ENCODE assay signal across 1 cellular context in the genomic region with DNA sequence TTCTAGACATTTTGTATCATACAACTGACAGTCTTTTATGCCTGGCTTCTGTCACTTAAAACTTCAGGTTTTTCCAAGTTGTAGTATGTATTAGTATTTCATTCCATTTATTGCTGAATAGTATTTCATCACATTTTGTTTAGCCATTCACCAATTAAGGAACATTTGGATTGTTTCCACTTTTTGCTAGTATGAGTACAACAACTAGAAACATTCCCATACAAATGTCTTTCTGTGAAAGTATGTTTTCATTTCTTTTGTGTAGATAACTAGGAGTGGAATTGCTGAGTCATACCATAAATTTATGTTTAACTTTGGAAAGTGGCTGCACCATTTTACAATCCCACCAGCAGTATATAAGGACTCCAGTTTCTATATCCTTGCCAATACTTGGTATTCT.
TF ChIP-seq lines count a peak whose summit lies in the region.

No MANE protein-coding gene starts in this region.

TF ChIP-seq in K562, 482 proteins besides CTCF, POLR2A, EP300 and RAD21 (continued from another document and continues in another):
- TF ChIP-seq, protein P1, sequence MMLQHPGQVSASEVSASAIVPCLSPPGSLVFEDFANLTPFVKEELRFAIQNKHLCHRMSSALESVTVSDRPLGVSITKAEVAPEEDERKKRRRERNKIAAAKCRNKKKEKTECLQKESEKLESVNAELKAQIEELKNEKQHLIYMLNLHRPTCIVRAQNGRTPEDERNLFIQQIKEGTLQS (IDR thresholded peaks at IDR 0.05) = peak; percentile 62
- TF ChIP-seq, protein P1 (CRISPR knock-in tag; conservative IDR thresholded peaks at IDR 0.05) = no peak
- TF ChIP-seq ZNF644 (tag; IDR thresholded peaks at IDR 0.05; ENCODE audit: low read depth) (no peak), FOXP1 (CRISPR knock-in tag; IDR thresholded peaks at IDR 0.05) (no peak), MAFG (tag; conservative IDR thresholded peaks at IDR 0.05) (peak; percentile 99), MEF2D (tag; conservative IDR thresholded peaks at IDR 0.05; ENCODE audit: low read depth) (no peak), FOSL1 (tag; conservative IDR thresholded peaks at IDR 0.05) (peak; percentile 86), EP400 (IDR thresholded peaks at IDR 0.05) (peak; percentile 50), STAT5B (CRISPR knock-in tag; IDR thresholded peaks at IDR 0.05) (no peak), POU5F1 (IDR thresholded peaks at IDR 0.05; ENCODE audit: borderline replicate concordance, low read depth, low read length, partially characterized antibody) (no peak), SPI1 (IDR thresholded peaks at IDR 0.05; ENCODE audit: borderline replicate concordance, low read depth, low read length) (no peak), CC2D1A (IDR thresholded peaks at IDR 0.05) (no peak), ZNF239 (CRISPR knock-in tag; IDR thresholded peaks at IDR 0.05) (no peak), ZNF764 (CRISPR knock-in tag; IDR thresholded peaks at IDR 0.05; ENCODE audit: low read depth) (no peak), MAZ (CRISPR knock-in tag; conservative IDR thresholded peaks at IDR 0.05 in 1 of 2, IDR thresholded peaks at IDR 0.05 in 1 of 2) (no peak), BACH1 (tag; IDR thresholded peaks at IDR 0.05) (peak; percentile 93), SLC30A9 (CRISPR knock-in tag; IDR thresholded peaks at IDR 0.05) (no peak), MTA3 (IDR thresholded peaks at IDR 0.05; ENCODE audit: borderline replicate concordance) (no peak), MYBL2 (IDR thresholded peaks at IDR 0.05; ENCODE audit: low read depth) (no peak), MYBL2 (CRISPR knock-in tag; IDR thresholded peaks at IDR 0.05; ENCODE audit: borderline replicate concordance) (no peak), ZKSCAN1 (IDR thresholded peaks at IDR 0.05; ENCODE audit: low read depth, low read length) (no peak), NFE2L1 (tag; IDR thresholded peaks at IDR 0.05; ENCODE audit: borderline replicate concordance, low read depth) (peak; percentile 97), ADNP (tag; IDR thresholded peaks at IDR 0.05) (peak; percentile 71), SMARCA4 (IDR thresholded peaks at IDR 0.05) (peak; percentile 82), SMARCE1 (IDR thresholded peaks at IDR 0.05) (peak; percentile 74), KAT2B (IDR thresholded peaks at IDR 0.05; ENCODE audit: low read depth, low read length) (no peak), RNF2 (IDR thresholded peaks at IDR 0.05) (no peak), TAF9B (IDR thresholded peaks at IDR 0.05; ENCODE audit: partially characterized antibody) (peak; percentile 27), ZNF431 (CRISPR knock-in tag; IDR thresholded peaks at IDR 0.05) (no peak), TEAD4 (IDR thresholded peaks at IDR 0.05; ENCODE audit: low read length) (peak; percentile 20; the same call in 1 of the 2 replicates), TEAD4 (CRISPR knock-in tag; IDR thresholded peaks at IDR 0.05; ENCODE audit: borderline replicate concordance) (no peak), MEIS2 (IDR thresholded peaks at IDR 0.05; ENCODE audit: partially characterized antibody) (peak; percentile 36), PHTF2 (CRISPR knock-in tag; IDR thresholded peaks at IDR 0.05) (no peak), SOX6 (IDR thresholded peaks at IDR 0.05) (peak; percentile 26; the same call in 1 of the 2 replicates), TCF7 (IDR thresholded peaks at IDR 0.05; ENCODE audit: borderline replicate concordance) (no peak), ZNF316 (IDR thresholded peaks at IDR 0.05) (peak; percentile 98), GATAD2B (IDR thresholded peaks at IDR 0.05; ENCODE audit: borderline replicate concordance) (peak; percentile 64; the same call in 1 of the 2 replicates), FOXK1 (CRISPR knock-in tag; IDR thresholded peaks at IDR 0.05; ENCODE audit: borderline replicate concordance) (no peak), CSDE1 (IDR thresholded peaks at IDR 0.05) (no peak), ATF1 (CRISPR knock-in tag; IDR thresholded peaks at IDR 0.05) (no peak), ATF1 (tag; IDR thresholded peaks at IDR 0.05) (0 out of 2 replicates have a peak, but pooled peaks have one; percentile 6), C11orf30 (IDR thresholded peaks at IDR 0.05; ENCODE audit: low read depth) (peak; percentile 96), ELF4 (CRISPR knock-in tag; IDR thresholded peaks at IDR 0.05) (no peak), HNRNPLL (IDR thresholded peaks at IDR 0.05; ENCODE audit: low read depth, low read length, poor library complexity, severe bottlenecking) (no peak)
- TF ChIP-seq, protein P2, sequence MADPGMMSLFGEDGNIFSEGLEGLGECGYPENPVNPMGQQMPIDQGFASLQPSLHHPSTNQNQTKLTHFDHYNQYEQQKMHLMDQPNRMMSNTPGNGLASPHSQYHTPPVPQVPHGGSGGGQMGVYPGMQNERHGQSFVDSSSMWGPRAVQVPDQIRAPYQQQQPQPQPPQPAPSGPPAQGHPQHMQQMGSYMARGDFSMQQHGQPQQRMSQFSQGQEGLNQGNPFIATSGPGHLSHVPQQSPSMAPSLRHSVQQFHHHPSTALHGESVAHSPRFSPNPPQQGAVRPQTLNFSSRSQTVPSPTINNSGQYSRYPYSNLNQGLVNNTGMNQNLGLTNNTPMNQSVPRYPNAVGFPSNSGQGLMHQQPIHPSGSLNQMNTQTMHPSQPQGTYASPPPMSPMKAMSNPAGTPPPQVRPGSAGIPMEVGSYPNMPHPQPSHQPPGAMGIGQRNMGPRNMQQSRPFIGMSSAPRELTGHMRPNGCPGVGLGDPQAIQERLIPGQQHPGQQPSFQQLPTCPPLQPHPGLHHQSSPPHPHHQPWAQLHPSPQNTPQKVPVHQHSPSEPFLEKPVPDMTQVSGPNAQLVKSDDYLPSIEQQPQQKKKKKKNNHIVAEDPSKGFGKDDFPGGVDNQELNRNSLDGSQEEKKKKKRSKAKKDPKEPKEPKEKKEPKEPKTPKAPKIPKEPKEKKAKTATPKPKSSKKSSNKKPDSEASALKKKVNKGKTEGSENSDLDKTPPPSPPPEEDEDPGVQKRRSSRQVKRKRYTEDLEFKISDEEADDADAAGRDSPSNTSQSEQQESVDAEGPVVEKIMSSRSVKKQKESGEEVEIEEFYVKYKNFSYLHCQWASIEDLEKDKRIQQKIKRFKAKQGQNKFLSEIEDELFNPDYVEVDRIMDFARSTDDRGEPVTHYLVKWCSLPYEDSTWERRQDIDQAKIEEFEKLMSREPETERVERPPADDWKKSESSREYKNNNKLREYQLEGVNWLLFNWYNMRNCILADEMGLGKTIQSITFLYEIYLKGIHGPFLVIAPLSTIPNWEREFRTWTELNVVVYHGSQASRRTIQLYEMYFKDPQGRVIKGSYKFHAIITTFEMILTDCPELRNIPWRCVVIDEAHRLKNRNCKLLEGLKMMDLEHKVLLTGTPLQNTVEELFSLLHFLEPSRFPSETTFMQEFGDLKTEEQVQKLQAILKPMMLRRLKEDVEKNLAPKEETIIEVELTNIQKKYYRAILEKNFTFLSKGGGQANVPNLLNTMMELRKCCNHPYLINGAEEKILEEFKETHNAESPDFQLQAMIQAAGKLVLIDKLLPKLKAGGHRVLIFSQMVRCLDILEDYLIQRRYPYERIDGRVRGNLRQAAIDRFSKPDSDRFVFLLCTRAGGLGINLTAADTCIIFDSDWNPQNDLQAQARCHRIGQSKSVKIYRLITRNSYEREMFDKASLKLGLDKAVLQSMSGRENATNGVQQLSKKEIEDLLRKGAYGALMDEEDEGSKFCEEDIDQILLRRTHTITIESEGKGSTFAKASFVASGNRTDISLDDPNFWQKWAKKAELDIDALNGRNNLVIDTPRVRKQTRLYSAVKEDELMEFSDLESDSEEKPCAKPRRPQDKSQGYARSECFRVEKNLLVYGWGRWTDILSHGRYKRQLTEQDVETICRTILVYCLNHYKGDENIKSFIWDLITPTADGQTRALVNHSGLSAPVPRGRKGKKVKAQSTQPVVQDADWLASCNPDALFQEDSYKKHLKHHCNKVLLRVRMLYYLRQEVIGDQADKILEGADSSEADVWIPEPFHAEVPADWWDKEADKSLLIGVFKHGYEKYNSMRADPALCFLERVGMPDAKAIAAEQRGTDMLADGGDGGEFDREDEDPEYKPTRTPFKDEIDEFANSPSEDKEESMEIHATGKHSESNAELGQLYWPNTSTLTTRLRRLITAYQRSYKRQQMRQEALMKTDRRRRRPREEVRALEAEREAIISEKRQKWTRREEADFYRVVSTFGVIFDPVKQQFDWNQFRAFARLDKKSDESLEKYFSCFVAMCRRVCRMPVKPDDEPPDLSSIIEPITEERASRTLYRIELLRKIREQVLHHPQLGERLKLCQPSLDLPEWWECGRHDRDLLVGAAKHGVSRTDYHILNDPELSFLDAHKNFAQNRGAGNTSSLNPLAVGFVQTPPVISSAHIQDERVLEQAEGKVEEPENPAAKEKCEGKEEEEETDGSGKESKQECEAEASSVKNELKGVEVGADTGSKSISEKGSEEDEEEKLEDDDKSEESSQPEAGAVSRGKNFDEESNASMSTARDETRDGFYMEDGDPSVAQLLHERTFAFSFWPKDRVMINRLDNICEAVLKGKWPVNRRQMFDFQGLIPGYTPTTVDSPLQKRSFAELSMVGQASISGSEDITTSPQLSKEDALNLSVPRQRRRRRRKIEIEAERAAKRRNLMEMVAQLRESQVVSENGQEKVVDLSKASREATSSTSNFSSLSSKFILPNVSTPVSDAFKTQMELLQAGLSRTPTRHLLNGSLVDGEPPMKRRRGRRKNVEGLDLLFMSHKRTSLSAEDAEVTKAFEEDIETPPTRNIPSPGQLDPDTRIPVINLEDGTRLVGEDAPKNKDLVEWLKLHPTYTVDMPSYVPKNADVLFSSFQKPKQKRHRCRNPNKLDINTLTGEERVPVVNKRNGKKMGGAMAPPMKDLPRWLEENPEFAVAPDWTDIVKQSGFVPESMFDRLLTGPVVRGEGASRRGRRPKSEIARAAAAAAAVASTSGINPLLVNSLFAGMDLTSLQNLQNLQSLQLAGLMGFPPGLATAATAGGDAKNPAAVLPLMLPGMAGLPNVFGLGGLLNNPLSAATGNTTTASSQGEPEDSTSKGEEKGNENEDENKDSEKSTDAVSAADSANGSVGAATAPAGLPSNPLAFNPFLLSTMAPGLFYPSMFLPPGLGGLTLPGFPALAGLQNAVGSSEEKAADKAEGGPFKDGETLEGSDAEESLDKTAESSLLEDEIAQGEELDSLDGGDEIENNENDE (IDR thresholded peaks at IDR 0.05; ENCODE audit: low read depth, low read length) = no peak
- TF ChIP-seq, protein P3, sequence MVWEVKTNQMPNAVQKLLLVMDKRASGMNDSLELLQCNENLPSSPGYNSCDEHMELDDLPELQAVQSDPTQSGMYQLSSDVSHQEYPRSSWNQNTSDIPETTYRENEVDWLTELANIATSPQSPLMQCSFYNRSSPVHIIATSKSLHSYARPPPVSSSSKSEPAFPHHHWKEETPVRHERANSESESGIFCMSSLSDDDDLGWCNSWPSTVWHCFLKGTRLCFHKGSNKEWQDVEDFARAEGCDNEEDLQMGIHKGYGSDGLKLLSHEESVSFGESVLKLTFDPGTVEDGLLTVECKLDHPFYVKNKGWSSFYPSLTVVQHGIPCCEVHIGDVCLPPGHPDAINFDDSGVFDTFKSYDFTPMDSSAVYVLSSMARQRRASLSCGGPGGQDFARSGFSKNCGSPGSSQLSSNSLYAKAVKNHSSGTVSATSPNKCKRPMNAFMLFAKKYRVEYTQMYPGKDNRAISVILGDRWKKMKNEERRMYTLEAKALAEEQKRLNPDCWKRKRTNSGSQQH (CRISPR knock-in tag; IDR thresholded peaks at IDR 0.05) = no peak
- TF ChIP-seq, protein P4, sequence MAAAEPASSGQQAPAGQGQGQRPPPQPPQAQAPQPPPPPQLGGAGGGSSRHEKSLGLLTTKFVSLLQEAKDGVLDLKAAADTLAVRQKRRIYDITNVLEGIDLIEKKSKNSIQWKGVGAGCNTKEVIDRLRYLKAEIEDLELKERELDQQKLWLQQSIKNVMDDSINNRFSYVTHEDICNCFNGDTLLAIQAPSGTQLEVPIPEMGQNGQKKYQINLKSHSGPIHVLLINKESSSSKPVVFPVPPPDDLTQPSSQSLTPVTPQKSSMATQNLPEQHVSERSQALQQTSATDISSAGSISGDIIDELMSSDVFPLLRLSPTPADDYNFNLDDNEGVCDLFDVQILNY (CRISPR knock-in tag; IDR thresholded peaks at IDR 0.05) = no peak
- TF ChIP-seq, protein P5, sequence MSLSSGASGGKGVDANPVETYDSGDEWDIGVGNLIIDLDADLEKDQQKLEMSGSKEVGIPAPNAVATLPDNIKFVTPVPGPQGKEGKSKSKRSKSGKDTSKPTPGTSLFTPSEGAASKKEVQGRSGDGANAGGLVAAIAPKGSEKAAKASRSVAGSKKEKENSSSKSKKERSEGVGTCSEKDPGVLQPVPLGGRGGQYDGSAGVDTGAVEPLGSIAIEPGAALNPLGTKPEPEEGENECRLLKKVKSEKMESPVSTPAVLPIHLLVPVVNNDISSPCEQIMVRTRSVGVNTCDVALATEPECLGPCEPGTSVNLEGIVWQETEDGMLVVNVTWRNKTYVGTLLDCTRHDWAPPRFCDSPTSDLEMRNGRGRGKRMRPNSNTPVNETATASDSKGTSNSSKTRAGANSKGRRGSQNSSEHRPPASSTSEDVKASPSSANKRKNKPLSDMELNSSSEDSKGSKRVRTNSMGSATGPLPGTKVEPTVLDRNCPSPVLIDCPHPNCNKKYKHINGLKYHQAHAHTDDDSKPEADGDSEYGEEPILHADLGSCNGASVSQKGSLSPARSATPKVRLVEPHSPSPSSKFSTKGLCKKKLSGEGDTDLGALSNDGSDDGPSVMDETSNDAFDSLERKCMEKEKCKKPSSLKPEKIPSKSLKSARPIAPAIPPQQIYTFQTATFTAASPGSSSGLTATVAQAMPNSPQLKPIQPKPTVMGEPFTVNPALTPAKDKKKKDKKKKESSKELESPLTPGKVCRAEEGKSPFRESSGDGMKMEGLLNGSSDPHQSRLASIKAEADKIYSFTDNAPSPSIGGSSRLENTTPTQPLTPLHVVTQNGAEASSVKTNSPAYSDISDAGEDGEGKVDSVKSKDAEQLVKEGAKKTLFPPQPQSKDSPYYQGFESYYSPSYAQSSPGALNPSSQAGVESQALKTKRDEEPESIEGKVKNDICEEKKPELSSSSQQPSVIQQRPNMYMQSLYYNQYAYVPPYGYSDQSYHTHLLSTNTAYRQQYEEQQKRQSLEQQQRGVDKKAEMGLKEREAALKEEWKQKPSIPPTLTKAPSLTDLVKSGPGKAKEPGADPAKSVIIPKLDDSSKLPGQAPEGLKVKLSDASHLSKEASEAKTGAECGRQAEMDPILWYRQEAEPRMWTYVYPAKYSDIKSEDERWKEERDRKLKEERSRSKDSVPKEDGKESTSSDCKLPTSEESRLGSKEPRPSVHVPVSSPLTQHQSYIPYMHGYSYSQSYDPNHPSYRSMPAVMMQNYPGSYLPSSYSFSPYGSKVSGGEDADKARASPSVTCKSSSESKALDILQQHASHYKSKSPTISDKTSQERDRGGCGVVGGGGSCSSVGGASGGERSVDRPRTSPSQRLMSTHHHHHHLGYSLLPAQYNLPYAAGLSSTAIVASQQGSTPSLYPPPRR (CRISPR knock-in tag; IDR thresholded peaks at IDR 0.05; ENCODE audit: borderline replicate concordance) = peak; percentile 16; the same call in 1 of the 2 replicates
- TF ChIP-seq, protein P6, sequence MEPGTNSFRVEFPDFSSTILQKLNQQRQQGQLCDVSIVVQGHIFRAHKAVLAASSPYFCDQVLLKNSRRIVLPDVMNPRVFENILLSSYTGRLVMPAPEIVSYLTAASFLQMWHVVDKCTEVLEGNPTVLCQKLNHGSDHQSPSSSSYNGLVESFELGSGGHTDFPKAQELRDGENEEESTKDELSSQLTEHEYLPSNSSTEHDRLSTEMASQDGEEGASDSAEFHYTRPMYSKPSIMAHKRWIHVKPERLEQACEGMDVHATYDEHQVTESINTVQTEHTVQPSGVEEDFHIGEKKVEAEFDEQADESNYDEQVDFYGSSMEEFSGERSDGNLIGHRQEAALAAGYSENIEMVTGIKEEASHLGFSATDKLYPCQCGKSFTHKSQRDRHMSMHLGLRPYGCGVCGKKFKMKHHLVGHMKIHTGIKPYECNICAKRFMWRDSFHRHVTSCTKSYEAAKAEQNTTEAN (CRISPR knock-in tag; IDR thresholded peaks at IDR 0.05) = no peak
